ENCODE assay signal across 21 cellular contexts in the genomic region with DNA sequence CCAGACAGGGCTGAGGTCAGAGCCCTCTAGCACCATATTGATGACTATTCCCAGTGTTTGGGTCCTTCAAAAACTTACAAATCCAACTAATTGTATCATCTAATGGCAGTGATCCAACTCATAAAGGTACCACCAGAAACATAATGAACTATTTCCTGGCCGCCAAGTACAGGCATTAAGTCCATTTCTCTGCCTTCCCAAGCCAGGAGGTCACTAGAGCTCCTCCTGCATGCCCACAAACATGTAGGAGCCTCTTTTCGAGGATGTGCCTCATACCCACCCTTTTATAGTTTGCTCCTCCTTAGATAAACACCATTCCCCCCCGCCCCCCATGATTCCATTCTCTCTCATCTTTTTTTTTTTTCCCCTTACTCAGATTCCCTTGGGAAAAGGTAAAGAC.
DNase-seq lines count a peak whose midpoint lies in the region; ATAC-seq and TF ChIP-seq lines count a peak whose summit lies in the region.
"Had no signal": no experiment of that assay in that cellular context is flagged by ENCODE, and none has a peak within 500 bp of the region (broad histone marks: within the 10 kb centered on the region; RNA-seq: fewer than 3 reads in every experiment).

No MANE protein-coding gene starts in this region.

- TF ChIP-seq POLR2A in gastrocnemius medialis (IDR thresholded peaks at IDR 0.05), result no peak

- H3K9me2 ChIP-seq in SU-DHL-6 (replicated peaks; ENCODE audit: insufficient read depth, low read length), result no peaks in the 10 kb centered on the region

- H3K4me1 ChIP-seq in KMS-11 (ENCODE audit: low read depth, poor library complexity, severe bottlenecking) (peaks cover 49% of the 10 kb centered on the region), gastrocnemius medialis (no peaks in the 10 kb centered on the region)
- H3K4me1 ChIP-seq: ascending aorta had no signal

- TF ChIP-seq CTCF in Calu3 (IDR thresholded peaks at IDR 0.05; ENCODE audit: unreplicated experiment) (no peak), KMS-11 (conservative IDR thresholded peaks at IDR 0.05; ENCODE audit: low read depth, low read length) (no peak), SU-DHL-6 (IDR thresholded peaks at IDR 0.05; ENCODE audit: insufficient read depth, low read length, poor library complexity, severe bottlenecking) (no peak), gastrocnemius medialis (IDR thresholded peaks at IDR 0.05 in 4 of 5, conservative IDR thresholded peaks at IDR 0.05 in 1 of 5) (no peak)

- H3K79me2 ChIP-seq in KMS-11 (ENCODE audit: insufficient read depth, low read depth) (no peaks in the 10 kb centered on the region), SU-DHL-6 (ENCODE audit: insufficient read depth, low read length) (no peaks in the 10 kb centered on the region)

- no TSS peak for BruUV-seq in Calu3 (replicated peaks; lab: Mats Ljungman, UMichigan)

- H3K4me1 Mint-ChIP-seq in Calu3 (ENCODE audit: low read depth, unreplicated experiment), result peaks cover 40% of the 10 kb centered on the region
- peaks cover 26 to 52% of the 10 kb centered on the region in 2 donors for H3K4me1 Mint-ChIP-seq in immature natural killer cell
- H3K4me1 Mint-ChIP-seq: activated T-helper 17 cell treated with anti-CD3 and anti-CD28 coated beads, Interleukin-2, amount 50 U/mL, for 72 hours had no signal

- ATAC-seq in gastrocnemius medialis, result no peak
- ATAC-seq: GM23338 had no signal

- DNase-seq in Calu3 (no peak), immature natural killer cell (no peak), NCI-H128 (lab: John Stamatoyannopoulos, UW; ENCODE audit: unreplicated experiment) (no peak), AML-193 (lab: John Stamatoyannopoulos, UW) (no peak), gastrocnemius medialis (no peak)
- DNase-seq in activated CD8-positive, alpha-beta memory T cell treated with anti-CD3 and anti-CD28 coated beads, Interleukin-2, amount 50 U/mL, for 4 hours, result no peak
- DNase-seq: cerebellar nuclear complex, DMS79 treated with DMSO at 0.1 percent for 48 hours, hippocampal formation, NCI-H526 treated with DMSO at 0.1 percent for 48 hours, posterior cingulate gyrus had no signal

- no peak overlapping the region for H2AFZ ChIP-seq in KMS-11 (ENCODE audit: low read depth)
- H2AFZ ChIP-seq in SU-DHL-6 (ENCODE audit: low read depth, low read length, severe bottlenecking), result no peak overlapping the region
- H2AFZ ChIP-seq: GM23338 had no signal

- H3K4me3 ChIP-seq in KMS-11 (IDR thresholded peaks at IDR 0.05; ENCODE audit: insufficient read depth, low read depth, low read length) (no peak overlapping the region), SU-DHL-6 (ENCODE audit: insufficient read depth, low read length, poor library complexity, severe bottlenecking) (no peak overlapping the region), gastrocnemius medialis (no peak overlapping the region)
- H3K4me3 ChIP-seq: ascending aorta, GM23338, thoracic aorta had no signal

- H3F3A ChIP-seq in SU-DHL-6 (ENCODE audit: insufficient read depth), result peaks cover 17% of the 10 kb centered on the region

- H3K4me2 ChIP-seq in KMS-11, result peak overlapping the region; percentile 90
- H3K4me2 ChIP-seq in SU-DHL-6 (ENCODE audit: low read depth, low read length, poor library complexity, severe bottlenecking), result peak overlapping the region; percentile 16
- H3K4me2 ChIP-seq: GM23338 had no signal

- intact Hi-C loops in Calu3 (cut with micrococcal nuclease; ENCODE audit: unreplicated experiment) (loop anchor here (2.0 kb wide), 1 partner anchor 29 kb away; no protein-coding TSS in a partner anchor), gastrocnemius medialis (cut with DNase I; ENCODE audit: low total_unique reads) (no loop called here)

- H3K4me3 Mint-ChIP-seq in Calu3 (ENCODE audit: low read depth, unreplicated experiment), result no peak overlapping the region
- peak overlapping the region; percentile 33 to 81 (median 66) for H3K4me3 Mint-ChIP-seq in immature natural killer cell
- H3K4me3 Mint-ChIP-seq: activated T-helper 17 cell treated with anti-CD3 and anti-CD28 coated beads, Interleukin-2, amount 50 U/mL, for 72 hours; CD8-positive, alpha-beta T cell; GM23338; neural crest cell; T-cell had no signal

- H3K27ac ChIP-seq in KMS-11, result no peak overlapping the region
- peak overlapping the region; percentile 71 for H3K27ac ChIP-seq in SU-DHL-6 (ENCODE audit: low read depth, low read length)
- H3K27ac ChIP-seq in gastrocnemius medialis, result no peak overlapping the region
- H3K27ac ChIP-seq: ascending aorta, thoracic aorta had no signal

- H3K27me3 Mint-ChIP-seq in Calu3 (ENCODE audit: unreplicated experiment) (no peaks in the 10 kb centered on the region), immature natural killer cell (ENCODE audit: low read depth in 3 of 3) (peaks cover 0 to 18% (median 5%) of the 10 kb centered on the region in 3 donors)
- H3K27me3 Mint-ChIP-seq: T-cell had no signal

- no peaks in the 10 kb centered on the region for H3K36me3 Mint-ChIP-seq in Calu3 (ENCODE audit: insufficient read depth, unreplicated experiment)
- peaks cover 0 to 15% (median 4%) of the 10 kb centered on the region in 3 donors for H3K36me3 Mint-ChIP-seq in immature natural killer cell
- H3K36me3 Mint-ChIP-seq: activated naive CD4-positive, alpha-beta T cell treated with anti-CD3 and anti-CD28 coated beads, Interleukin-2, amount 50 U/mL, for 72 hours; CD8-positive, alpha-beta T cell; T-cell had no signal

- no peaks in the 10 kb centered on the region for H3K9me3 Mint-ChIP-seq in Calu3 (ENCODE audit: low read depth, unreplicated experiment)
- H3K9me3 Mint-ChIP-seq in immature natural killer cell, result no peaks in the 10 kb centered on the region
- H3K9me3 Mint-ChIP-seq: activated naive CD4-positive, alpha-beta T cell treated with anti-CD3 and anti-CD28 coated beads, Interleukin-2, amount 50 U/mL, for 72 hours; activated T-helper 17 cell treated with anti-CD3 and anti-CD28 coated beads, Interleukin-2, amount 50 U/mL, for 72 hours; CD8-positive, alpha-beta T cell; GM23338; neural crest cell; T-cell had no signal

- H3K27ac Mint-ChIP-seq in Calu3 (ENCODE audit: unreplicated experiment) (peak overlapping the region; percentile 82), immature natural killer cell (peak overlapping the region in 4 of 6 donors; percentile 67 to 84 (median 81))
- H3K27ac Mint-ChIP-seq: activated T-helper 17 cell treated with anti-CD3 and anti-CD28 coated beads, Interleukin-2, amount 50 U/mL, for 72 hours; CD8-positive, alpha-beta T cell; GM23338; T-cell had no signal

- H3K27me3 ChIP-seq in KMS-11 (ENCODE audit: insufficient read depth, low read depth) (no peaks in the 10 kb centered on the region; the same call in 1 of the 2 replicates), SU-DHL-6 (ENCODE audit: low read length) (no peaks in the 10 kb centered on the region), gastrocnemius medialis (no peaks in the 10 kb centered on the region)
- H3K27me3 ChIP-seq: ascending aorta had no signal

- no peaks in the 10 kb centered on the region for H4K20me1 ChIP-seq in KMS-11 (ENCODE audit: insufficient read depth)
- H4K20me1 ChIP-seq in SU-DHL-6 (ENCODE audit: low read depth, low read length), result no peaks in the 10 kb centered on the region

- H3K9ac ChIP-seq in KMS-11 (no peak overlapping the region), SU-DHL-6 (ENCODE audit: low read length) (no peak overlapping the region)

- CTCF ChIA-PET in Calu3 (lab: Charles Lee), result interaction anchor here (0.5 kb wide), 1 partner anchor 43 kb away, joined by 4 read pairs; no protein-coding TSS in a partner anchor

- in situ Hi-C loops in gastrocnemius medialis (cut with MboI; ENCODE audit: low sequenced_read_pairs in 4 of 4), result no loop called here

- H3K9me3 ChIP-seq in SU-DHL-6 (ENCODE audit: insufficient read depth, low read length), result no peaks in the 10 kb centered on the region
- no peaks in the 10 kb centered on the region for H3K9me3 ChIP-seq in gastrocnemius medialis
- H3K9me3 ChIP-seq: ascending aorta, thoracic aorta had no signal

- H3K36me3 ChIP-seq in KMS-11 (ENCODE audit: insufficient read depth) (no peaks in the 10 kb centered on the region), SU-DHL-6 (ENCODE audit: low read length) (no peaks in the 10 kb centered on the region), gastrocnemius medialis (no peaks in the 10 kb centered on the region)
- H3K36me3 ChIP-seq: ascending aorta, thoracic aorta had no signal
